30 cellular contexts compared by ENCODE assay signal in genomic region chr7:7909376-7909775, GRCh38. TPM values are rescaled to one million over a fixed set of nuclear protein-coding genes. Genes with fewer than 3 reads are reported as not detected.
A peak's percentile ranks its signal among the peaks of the same experiment; 100 is the strongest.
DNase-seq lines count a peak whose midpoint lies in the region; ATAC-seq and TF ChIP-seq lines count a peak whose summit lies in the region.
"Had no signal": no experiment of that assay in that cellular context is flagged by ENCODE, and none has a peak within 500 bp of the region (broad histone marks: within the 10 kb centered on the region; RNA-seq: fewer than 3 reads in every experiment).

No MANE protein-coding gene starts in this region.

- no peaks in the 10 kb centered on the region for H3K9me2 ChIP-seq in OCI-LY1 (ENCODE audit: low read depth, low read length)

- H3K27me3 ChIP-seq in OCI-LY1 (ENCODE audit: insufficient read depth, low read length) (no peaks in the 10 kb centered on the region), fibroblast of lung (ENCODE audit: control insufficient read depth, insufficient read depth, low read length) (no peaks in the 10 kb centered on the region), left lung (no peaks in the 10 kb centered on the region)
- H3K27me3 ChIP-seq: SJSA1 had no signal

- H3K4me2 ChIP-seq in OCI-LY1 (ENCODE audit: low read length) (no peak overlapping the region), fibroblast of lung (ENCODE audit: extremely low read depth, insufficient read depth, low read length) (no peak overlapping the region)
- H3K4me2 ChIP-seq: A549 had no signal

- H2AFZ ChIP-seq in OCI-LY1 (ENCODE audit: low read length) = no peak overlapping the region
- peak overlapping the region; percentile 46 for H2AFZ ChIP-seq in fibroblast of lung (ENCODE audit: low read length)

- 0 out of 2 replicates have a peak, but pooled peaks cover 3% of the 10 kb centered on the region for H3K36me3 ChIP-seq in OCI-LY1 (ENCODE audit: insufficient read depth, low read length)
- no peaks in the 10 kb centered on the region for H3K36me3 ChIP-seq in fibroblast of lung (ENCODE audit: control insufficient read depth, insufficient read depth, low read length)
- H3K36me3 ChIP-seq in left lung = no peaks in the 10 kb centered on the region
- H3K36me3 ChIP-seq: SJSA1 had no signal

- DNase-seq in fibroblast of lung (ENCODE audit: low read depth in 2 of 2) = peak; percentile 18 to 57
- DNase-seq in left lung = no peak
- DNase-seq in EL = no peak
- no peak for DNase-seq in nephron progenitor cell
- DNase-seq in mucosa of gallbladder (ENCODE audit: low spot score) = no peak
- DNase-seq: AML-193; C1 segment of cervical spinal cord; CD4-positive, alpha-beta memory T cell; COR-L47; DMS 273 treated with DMSO at 0.1 percent for 48 hours; DMS79 treated with DMSO at 0.1 percent for 48 hours; H7; Kasumi-1; MV-4-11; NCI-H1105; NCI-H1436 treated with DMSO at 0.1 percent for 48 hours; NCI-H187 treated with DMSO at 0.1 percent for 48 hours; NCI-H2107; NCI-H446; NCI-H524 treated with DMSO at 0.1 percent for 48 hours; NCI-H774; NK-92 treated with Interleukin-12 subunit alpha and Interleukin-12 subunit beta, amount 100 ng/mL, for 24 hours; Right ventricle myocardium superior; RPMI8226 had no signal

- H3K4me3 Mint-ChIP-seq in nephron progenitor cell = no peak overlapping the region
- H3K4me3 Mint-ChIP-seq: CD4-positive, alpha-beta memory T cell had no signal

- H3K9me3 ChIP-seq in OCI-LY1 (ENCODE audit: low read length) (0 out of 2 replicates have a peak, but pooled peaks cover 2% of the 10 kb centered on the region), fibroblast of lung (ENCODE audit: control insufficient read depth, insufficient read depth, low read depth, low read length) (no peaks in the 10 kb centered on the region), left lung (no peaks in the 10 kb centered on the region)
- H3K9me3 ChIP-seq: A549, SJSA1 had no signal

- H4K20me1 ChIP-seq in OCI-LY1 (ENCODE audit: insufficient read depth, low read length) (no peaks in the 10 kb centered on the region), fibroblast of lung (ENCODE audit: control insufficient read depth, extremely low read depth, insufficient read depth, low read length) (no peaks in the 10 kb centered on the region)

- H3K79me2 ChIP-seq in OCI-LY1 (ENCODE audit: insufficient read depth, low read length) = no peaks in the 10 kb centered on the region
- H3K79me2 ChIP-seq in fibroblast of lung (ENCODE audit: control insufficient read depth, insufficient read depth, low read length) = no peaks in the 10 kb centered on the region

- peaks cover 13% of the 10 kb centered on the region for H3K4me1 ChIP-seq in OCI-LY1 (ENCODE audit: insufficient read depth, low read length, severe bottlenecking)
- H3K4me1 ChIP-seq in fibroblast of lung (ENCODE audit: control insufficient read depth, extremely low read depth, insufficient read depth, low read length) = no peaks in the 10 kb centered on the region
- H3K4me1 ChIP-seq in left lung = no peaks in the 10 kb centered on the region
- H3K4me1 ChIP-seq: SJSA1 had no signal

- no peaks in the 10 kb centered on the region for H3K36me3 Mint-ChIP-seq in nephron progenitor cell (ENCODE audit: low read depth)

- H3K27ac Mint-ChIP-seq in nephron progenitor cell = no peak overlapping the region
- H3K27ac Mint-ChIP-seq: CD4-positive, alpha-beta memory T cell had no signal

- H3K27me3 Mint-ChIP-seq in nephron progenitor cell (ENCODE audit: low read depth, poor library complexity) = peaks cover 4% of the 10 kb centered on the region
- H3K27me3 Mint-ChIP-seq: CD4-positive, alpha-beta memory T cell had no signal

- H3K4me1 Mint-ChIP-seq in nephron progenitor cell = peaks cover 10% of the 10 kb centered on the region
- H3K4me1 Mint-ChIP-seq: CD4-positive, alpha-beta memory T cell had no signal

- H3K9ac ChIP-seq in OCI-LY1 (ENCODE audit: low read length) (no peak overlapping the region), fibroblast of lung (ENCODE audit: insufficient read depth, low read length) (no peak overlapping the region)

- H3K27ac ChIP-seq in OCI-LY1 (ENCODE audit: low read depth, low read length, poor library complexity, severe bottlenecking) (peak overlapping the region; percentile 0), fibroblast of lung (ENCODE audit: insufficient read depth, low read length) (no peak overlapping the region), left lung (no peak overlapping the region)
- H3K27ac ChIP-seq: A549, SJSA1 had no signal

- H3K4me3 ChIP-seq in OCI-LY1 (ENCODE audit: low read depth, low read length, poor library complexity, severe bottlenecking) = no peak overlapping the region
- no peak overlapping the region for H3K4me3 ChIP-seq in fibroblast of lung (replicated peaks in 1 of 4; ENCODE audit: control extremely low read depth in 1 of 4, insufficient read depth in 1 of 4, low read depth in 3 of 4, low read length in 4 of 4)
- H3K4me3 ChIP-seq in left lung = no peak overlapping the region
- H3K4me3 ChIP-seq: A549, K562, SJSA1 had no signal

- intact Hi-C loops in left lung (cut with DNase I) = no loop called here

- peak; percentile 26 for ATAC-seq in left lung
- ATAC-seq in GM19452 (IDR thresholded peaks at IDR 0.05; ENCODE audit: unreplicated experiment) = no peak
- ATAC-seq: A549, HepG2, K562 had no signal

- H3F3A ChIP-seq in OCI-LY1 (ENCODE audit: insufficient read depth, low read length) = no peaks in the 10 kb centered on the region

- peaks cover 7% of the 10 kb centered on the region for H3K9me3 Mint-ChIP-seq in nephron progenitor cell

- TF ChIP-seq CTCF in OCI-LY1 (IDR thresholded peaks at IDR 0.05; ENCODE audit: low read length) (no peak), fibroblast of lung (conservative IDR thresholded peaks at IDR 0.05 in 1 of 2, IDR thresholded peaks at IDR 0.05 in 1 of 2; ENCODE audit: low read depth in 1 of 2, low read length in 2 of 2) (no peak), left lung (IDR thresholded peaks at IDR 0.05) (no peak), nephron progenitor cell (IDR thresholded peaks at IDR 0.05) (no peak)

RNA-seq across cellular contexts. Expression of gene GLCCI1, which starts 59.2 kb away (rescaled TPM):
- total RNA-seq in fibroblast of lung (6.7 and 8.3 TPM in 2 replicates), left lung (10 to 100 TPM; 25.4 to 42.6 TPM), mucosa of gallbladder (16.3 TPM)
- 4.4 and 6.1 TPM in 2 replicates for polyA plus RNA-seq in fibroblast of lung
- 2.8 and 3.6 TPM in 2 replicates for polyA plus RNA-seq in fibroblast of lung (2012)
- 3.6 and 5.0 TPM in 2 replicates for polyA minus RNA-seq in fibroblast of lung (ENCODE audit: low replicate concordance)

Comparison
In these comparisons a context has a peak if more than half of its experiments do, and no peak if none do; other contexts are left out.
1. DNase-seq: peak in fibroblast of lung (2 of 2); none in left lung (0 of 2), EL (single experiment), nephron progenitor cell (single experiment) and mucosa of gallbladder (single experiment).